Comparison of ENCODE assay signal across 11 cellular contexts in the genomic region with DNA sequence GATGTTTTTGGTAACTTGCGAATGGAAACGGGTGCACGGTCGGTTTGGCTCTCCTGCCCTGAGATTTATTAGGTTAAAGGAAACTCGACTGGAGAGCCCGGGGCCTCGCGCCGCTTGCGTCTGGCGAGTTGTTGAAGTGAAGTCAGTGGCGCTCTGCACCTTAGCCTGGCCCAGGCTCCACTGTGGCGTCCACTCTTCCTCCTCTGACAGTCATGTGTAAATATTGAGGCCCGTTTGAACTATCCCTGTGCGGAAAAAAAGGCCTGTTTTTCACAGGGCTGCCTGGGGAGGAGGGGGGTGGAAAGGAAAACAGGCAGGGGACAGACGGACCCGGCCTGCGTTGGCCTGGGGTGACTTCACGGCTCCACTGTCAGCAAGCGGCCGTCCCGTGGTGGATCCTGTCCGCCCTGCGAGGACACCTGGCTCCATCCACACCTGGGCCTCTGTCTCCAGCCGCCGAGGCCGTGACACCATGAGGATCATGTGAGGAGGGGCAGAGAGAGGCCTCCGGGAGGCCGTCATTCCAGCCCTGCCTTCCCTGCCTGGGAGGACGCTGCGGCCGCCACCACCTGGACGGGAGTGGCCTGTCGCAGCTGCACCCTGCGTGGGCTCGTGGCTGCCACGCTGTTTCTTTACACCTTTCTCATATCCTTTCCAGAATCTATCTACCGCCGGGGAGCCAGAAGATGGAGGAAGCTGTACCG. TPM values are rescaled to one million over a fixed set of nuclear protein-coding genes. Genes with fewer than 3 reads are reported as not detected.
DNase-seq lines count a peak whose midpoint lies in the region; ATAC-seq and TF ChIP-seq lines count a peak whose summit lies in the region.
"Had no signal": no experiment of that assay in that cellular context is flagged by ENCODE, and none has a peak within 500 bp of the region (broad histone marks: within the 10 kb centered on the region; RNA-seq: fewer than 3 reads in every experiment).

No MANE protein-coding gene starts in this region.

- H3K9me3 ChIP-seq in Caco-2 (no peaks in the 10 kb centered on the region), mammary epithelial cell (replicated peaks; ENCODE audit: insufficient read depth, low read length) (no peaks in the 10 kb centered on the region), left lung (no peaks in the 10 kb centered on the region), skeletal muscle tissue (ENCODE audit: control insufficient read depth in 3 of 3, low read length in 3 of 3) (no peaks in the 10 kb centered on the region)

- peak; percentile 2 for ATAC-seq in left lung
- ATAC-seq in HG03565 (IDR thresholded peaks at IDR 0.05; ENCODE audit: unreplicated experiment) = no peak
- no peak for ATAC-seq in HG03521 (IDR thresholded peaks at IDR 0.05; ENCODE audit: unreplicated experiment)
- ATAC-seq in HG02870 (IDR thresholded peaks at IDR 0.05; ENCODE audit: unreplicated experiment) = no peak

- TF ChIP-seq CTCF in Caco-2 (IDR thresholded peaks at IDR 0.05; ENCODE audit: insufficient read depth in 1 of 2, low read depth in 1 of 2, low read length in 1 of 2, severe bottlenecking in 1 of 2, unreplicated experiment in 1 of 2) (no peak), mammary epithelial cell (conservative IDR thresholded peaks at IDR 0.05 in 1 of 2, IDR thresholded peaks at IDR 0.05 in 1 of 2; ENCODE audit: extremely low read depth in 1 of 2, insufficient read depth in 1 of 2, low read depth in 1 of 2, low read length in 2 of 2) (no peak), left lung (IDR thresholded peaks at IDR 0.05) (no peak)

- peaks cover 51% of the 10 kb centered on the region for H3K4me1 ChIP-seq in Caco-2
- H3K4me1 ChIP-seq in mammary epithelial cell (ENCODE audit: insufficient read depth, low read length) = peaks cover 44% of the 10 kb centered on the region
- peaks cover 24 to 49% of the 10 kb centered on the region in 2 donors for H3K4me1 ChIP-seq in left lung
- peaks cover 7 to 16% (median 11%) of the 10 kb centered on the region in 3 donors for H3K4me1 ChIP-seq in skeletal muscle tissue (ENCODE audit: control insufficient read depth in 3 of 3, insufficient read depth in 3 of 3, low read length in 3 of 3)

- in situ Hi-C loops in mammary epithelial cell (cut with MboI; ENCODE audit: low sequenced_read_pairs in 2 of 2) = no loop called here

- H3K9me3 Mint-ChIP-seq in Caco-2 (ENCODE audit: unreplicated experiment) = no peaks in the 10 kb centered on the region

- H3K27me3 ChIP-seq in Caco-2 (replicated peaks; ENCODE audit: control insufficient read depth, insufficient read depth, low read length) (no peaks in the 10 kb centered on the region), mammary epithelial cell (ENCODE audit: insufficient read depth, low read length) (no peaks in the 10 kb centered on the region), left lung (no peaks in the 10 kb centered on the region), skeletal muscle tissue (ENCODE audit: control insufficient read depth in 3 of 3, insufficient read depth in 3 of 3, low read length in 3 of 3) (peaks cover 35 to 53% (median 41%) of the 10 kb centered on the region in 3 donors)

- peaks cover 15% of the 10 kb centered on the region for H3K79me2 ChIP-seq in mammary epithelial cell (ENCODE audit: insufficient read depth, low read length)

- BruUV-seq in Caco-2 (replicated peaks; lab: Mats Ljungman, UMichigan) (TSS peak; percentile 21), mammary epithelial cell (replicated peaks; lab: Mats Ljungman, UMichigan) (no TSS peak)

- DNase-seq in Caco-2 (peak; percentile 64 to 69), mammary epithelial cell (no peak), left lung (peak; percentile 63 to 80), NK-92 (lab: John Stamatoyannopoulos, UW; ENCODE audit: unreplicated experiment) (no peak)
- DNase-seq: NCI-H1694 treated with DMSO at 0.1 percent for 48 hours had no signal

- peaks cover 32% of the 10 kb centered on the region for H3K36me3 Mint-ChIP-seq in Caco-2 (ENCODE audit: insufficient read depth, unreplicated experiment)
- H3K36me3 Mint-ChIP-seq: activated naive CD8-positive, alpha-beta T cell had no signal

- H3K4me1 Mint-ChIP-seq in Caco-2 (ENCODE audit: low read depth, unreplicated experiment) = peaks cover 18% of the 10 kb centered on the region

- CTCF ChIA-PET in Caco-2 (lab: Charles Lee) (interaction anchor here (1.0 kb wide), 1 partner anchor 40 kb away, joined by 7 read pairs; no protein-coding TSS in a partner anchor), mammary epithelial cell (lab: Charles Lee; ENCODE audit: low non-redundant PET) (interaction anchor here (0.7 kb wide), 1 partner anchor 40 kb away, joined by 3 read pairs; no protein-coding TSS in a partner anchor)

- dilution Hi-C loops in mammary epithelial cell (cut with HindIII; ENCODE audit: low sequenced_read_pairs) = loop anchor here (5.0 kb wide), 1 partner anchor 38 kb away; no protein-coding TSS in a partner anchor

- no peaks in the 10 kb centered on the region for H4K20me1 ChIP-seq in mammary epithelial cell (ENCODE audit: insufficient read depth, low read length)

- H3K27ac Mint-ChIP-seq in Caco-2 (ENCODE audit: unreplicated experiment) = peak overlapping the region; percentile 98
- H3K27ac Mint-ChIP-seq: activated naive CD8-positive, alpha-beta T cell had no signal

- no peaks in the 10 kb centered on the region for H3K27me3 Mint-ChIP-seq in Caco-2 (ENCODE audit: insufficient read depth, unreplicated experiment)
- H3K27me3 Mint-ChIP-seq: activated naive CD8-positive, alpha-beta T cell had no signal

- intact Hi-C loops in Caco-2 (cut with micrococcal nuclease; ENCODE audit: unreplicated experiment) (no loop called here), mammary epithelial cell (cut with micrococcal nuclease) (no loop called here), left lung (cut with DNase I) (no loop called here)

- H3K9ac ChIP-seq in mammary epithelial cell (ENCODE audit: insufficient read depth, low read length) = peak overlapping the region; percentile 67
- H3K9ac ChIP-seq in skeletal muscle tissue (ENCODE audit: low read depth in 1 of 3, low read length in 3 of 3) = no peak overlapping the region

- peak overlapping the region; percentile 71 for H3K4me2 ChIP-seq in mammary epithelial cell (ENCODE audit: insufficient read depth, low read depth, low read length)

- H3K4me3 ChIP-seq in Caco-2 (ENCODE audit: low read depth, low read length) (0 out of 2 replicates have a peak overlapping the region, but pooled peaks have one; percentile 12), mammary epithelial cell (replicated peaks in 1 of 3; ENCODE audit: insufficient read depth in 1 of 3, low read depth in 2 of 3, low read length in 3 of 3) (no peak overlapping the region), left lung (no peak overlapping the region), skeletal muscle tissue (ENCODE audit: low read length in 3 of 3) (no peak overlapping the region)

- peaks cover 1% of the 10 kb centered on the region; the same call in 1 of the 2 replicates for H3K36me3 ChIP-seq in Caco-2 (ENCODE audit: control insufficient read depth, insufficient read depth, low read length)
- H3K36me3 ChIP-seq in mammary epithelial cell (ENCODE audit: insufficient read depth, low read length) = no peaks in the 10 kb centered on the region
- H3K36me3 ChIP-seq in left lung = no peaks in the 10 kb centered on the region
- H3K36me3 ChIP-seq in skeletal muscle tissue (ENCODE audit: control insufficient read depth in 3 of 3, insufficient read depth in 3 of 3, low read length in 3 of 3) = no peaks in the 10 kb centered on the region

- peak overlapping the region; percentile 56 for H2AFZ ChIP-seq in mammary epithelial cell (ENCODE audit: low read depth, low read length)

- H3K4me3 Mint-ChIP-seq in Caco-2 (ENCODE audit: unreplicated experiment) = peak overlapping the region; percentile 65

- H3K27ac ChIP-seq in mammary epithelial cell (ENCODE audit: insufficient read depth, low read depth, low read length) (peak overlapping the region; percentile 94), left lung (peak overlapping the region; percentile 71 to 90), skeletal muscle tissue (ENCODE audit: low read depth, low read length) (peak overlapping the region; percentile 25)
- H3K27ac ChIP-seq: C4-2B had no signal

- 57% methylated on average over 28 of the region's 40 CpGs for WGBS in mammary epithelial cell (ENCODE audit: low coverage, missing lambda C conversion rate)

- POLR2A ChIA-PET in Caco-2 (lab: Charles Lee) = no interaction called here

RNA-seq across cellular contexts. Expression of gene FAAP20, which starts 59.8 kb away (rescaled TPM):
- total RNA-seq in Caco-2 (2022) (62.5 and 72.4 TPM in 2 replicates), mammary epithelial cell (10 to 100 TPM; 13.5 to 70.9 TPM), left lung (10 to 100 TPM; 51.6 to 69.7 TPM), skeletal muscle tissue (13.0 TPM)
- 11.8 TPM for polyA plus RNA-seq in mammary epithelial cell
- polyA minus RNA-seq in mammary epithelial cell = 5.4 TPM

Comparison
In these comparisons a context has a peak if more than half of its experiments do, and no peak if none do; other contexts are left out.
1. DNase-seq: peak in Caco-2 (2 of 2) and left lung (2 of 2); none in mammary epithelial cell (single experiment) and NK-92 (single experiment).
2. H3K27ac ChIP-seq: peak in every context shown above with its lines; median percentile 94 in mammary epithelial cell; 80 in left lung; 25 in skeletal muscle tissue.